Comparison of ENCODE assay signal across 20 cellular contexts in genomic region chr2:71269511-71270090, GRCh38. TPM values are rescaled to one million over a fixed set of nuclear protein-coding genes. Genes with fewer than 3 reads are reported as not detected.
DNase-seq lines count a peak whose midpoint lies in the region; ATAC-seq, FAIRE-seq and TF ChIP-seq lines count a peak whose summit lies in the region.
"Had no signal": no experiment of that assay in that cellular context is flagged by ENCODE, and none has a peak within 500 bp of the region (broad histone marks: within the 10 kb centered on the region; RNA-seq: fewer than 3 reads in every experiment).

No MANE protein-coding gene starts in this region.

- CTCF ChIA-PET in MCF 10A (lab: Yijun Ruan, JAX), result interaction anchor here (0.6 to 1.0 kb wide), 2 partner anchors 30 to 42 kb away, joined by 3 read pairs; no protein-coding TSS in a partner anchor

- no peak overlapping the region for H2AK5ac ChIP-seq in neuronal stem cell (ENCODE audit: low read depth, low read length)

- no TSS peak for BruUV-seq in MCF 10A (replicated peaks; lab: Mats Ljungman, UMichigan)

- DNase-seq in Karpas-422 (peak; percentile 26), kidney (peak; percentile 39), neuronal stem cell (ENCODE audit: low spot score) (no peak), GM19238 (ENCODE audit: insufficient read length, low spot score) (no peak), MCF 10A (ENCODE audit: unreplicated experiment) (no peak), ureter (ENCODE audit: low spot score) (no peak)
- DNase-seq: CD4-positive, alpha-beta T cell; CD8-positive, alpha-beta memory T cell; DMS 273 treated with DMSO at 0.1 percent for 48 hours; DMS79; EL; GDM1; GOT3 had no signal

- H3K9ac ChIP-seq in BLaER1 treated with 17β-estradiol and CSF1 and Interleukin-3, amounts not matched to agents 10 nM and 100 nM, result peak overlapping the region in 1 of 11 experiments; percentile 39; a peak in 1 of 22 replicates
- H3K9ac ChIP-seq in Karpas-422 (ENCODE audit: low read length) (no peak overlapping the region), kidney (ENCODE audit: low read length in 2 of 2) (no peak overlapping the region), neuronal stem cell (ENCODE audit: low read depth, low read length, poor library complexity) (no peak overlapping the region)

- POLR2A ChIA-PET in MCF 10A (lab: Yijun Ruan, JAX), result interaction anchor here (0.8 to 1.0 kb wide), 2 partner anchors 8 kb away, joined by 3 read pairs; no protein-coding TSS in a partner anchor

- no peak for TF ChIP-seq CTCF in kidney (IDR thresholded peaks at IDR 0.05; ENCODE audit: borderline replicate concordance, extremely low read depth, insufficient read depth)
- no peak for TF ChIP-seq CTCF in MCF 10A (IDR thresholded peaks at IDR 0.05; ENCODE audit: unreplicated experiment)

- H3K4me1 Mint-ChIP-seq in MCF 10A (ENCODE audit: insufficient read depth, unreplicated experiment), result no peaks in the 10 kb centered on the region
- H3K4me1 Mint-ChIP-seq: CD14-positive monocyte; CD8-positive, alpha-beta memory T cell had no signal

- no peaks in the 10 kb centered on the region for H3K79me1 ChIP-seq in neuronal stem cell (ENCODE audit: low read depth, low read length)

- H3K27ac ChIP-seq in BLaER1 treated with 17β-estradiol and CSF1 and Interleukin-3, amounts not matched to agents 10 nM and 100 nM, result no peak overlapping the region
- H3K27ac ChIP-seq in Karpas-422 (ENCODE audit: low read length) (no peak overlapping the region), kidney (ENCODE audit: low read depth in 2 of 2, low read length in 2 of 2) (no peak overlapping the region), neuronal stem cell (replicated peaks; ENCODE audit: low read length) (no peak overlapping the region)

- H3K4me1 ChIP-seq in BLaER1 treated with 17β-estradiol and CSF1 and Interleukin-3, amounts not matched to agents 10 nM and 100 nM, result peaks cover 0 to 16% (median 14%) of the 10 kb centered on the region in 10 experiments; a peak in 15 of 20 replicates
- H3K4me1 ChIP-seq in Karpas-422 (ENCODE audit: low read length) (no peaks in the 10 kb centered on the region), kidney (ENCODE audit: control insufficient read depth in 1 of 2, insufficient read depth in 1 of 2, low read depth in 1 of 2, low read length in 2 of 2) (no peaks in the 10 kb centered on the region), neuronal stem cell (ENCODE audit: control insufficient read depth in 2 of 2, insufficient read depth in 1 of 2, low read depth in 1 of 2, low read length in 2 of 2) (no peaks in the 10 kb centered on the region)
- H3K4me1 ChIP-seq: HAP-1 had no signal

- H2BK12ac ChIP-seq in neuronal stem cell (ENCODE audit: low read length), result no peak overlapping the region

- no peaks in the 10 kb centered on the region for H3K27me3 ChIP-seq in BLaER1 treated with 17β-estradiol and CSF1 and Interleukin-3, amounts not matched to agents 10 nM and 100 nM
- H3K27me3 ChIP-seq in Karpas-422 (ENCODE audit: low read length) (no peaks in the 10 kb centered on the region), neuronal stem cell (ENCODE audit: control insufficient read depth in 3 of 3, insufficient read depth in 3 of 3, low read depth in 1 of 3, low read length in 3 of 3) (no peaks in the 10 kb centered on the region)

- peaks cover 39% of the 10 kb centered on the region for H3K27me3 Mint-ChIP-seq in MCF 10A (ENCODE audit: insufficient read depth, unreplicated experiment)

- H3K9me2 ChIP-seq in Karpas-422 (replicated peaks; ENCODE audit: insufficient read depth, low read length), result no peaks in the 10 kb centered on the region

- no peak overlapping the region for H3K4ac ChIP-seq in neuronal stem cell (ENCODE audit: low read length)

- H3K9me3 ChIP-seq in BLaER1 treated with 17β-estradiol and CSF1 and Interleukin-3, amounts not matched to agents 10 nM and 100 nM (replicated peaks in 1 of 11), result peaks cover 0 to 5% (median 0%) of the 10 kb centered on the region in 11 experiments; a peak in 3 of 22 replicates
- H3K9me3 ChIP-seq in Karpas-422 (ENCODE audit: low read length) (no peaks in the 10 kb centered on the region), kidney (ENCODE audit: control insufficient read depth in 1 of 2, low read length in 2 of 2) (no peaks in the 10 kb centered on the region), neuronal stem cell (replicated peaks in 1 of 2; ENCODE audit: control insufficient read depth in 2 of 2, insufficient read depth in 1 of 2, low read depth in 1 of 2, low read length in 2 of 2) (no peaks in the 10 kb centered on the region)
- H3K9me3 ChIP-seq: HAP-1 had no signal

- no peak overlapping the region for H2BK5ac ChIP-seq in neuronal stem cell (ENCODE audit: low read length)

- no peak overlapping the region for H3K23ac ChIP-seq in neuronal stem cell (ENCODE audit: low read depth, low read length, poor library complexity)

- H4K8ac ChIP-seq in neuronal stem cell (ENCODE audit: low read depth, low read length), result no peak overlapping the region

- no peak overlapping the region for H3K18ac ChIP-seq in neuronal stem cell (ENCODE audit: low read length)

- no peak overlapping the region for H3K4me3 Mint-ChIP-seq in MCF 10A (ENCODE audit: unreplicated experiment)
- H3K4me3 Mint-ChIP-seq: CD14-positive monocyte; CD4-positive, alpha-beta T cell; CD8-positive, alpha-beta memory T cell had no signal

- peak overlapping the region in 9 of 11 experiments; percentile 35 to 69 (median 53); a peak in 17 of 22 replicates for H3K4me2 ChIP-seq in BLaER1 treated with 17β-estradiol and CSF1 and Interleukin-3, amounts not matched to agents 10 nM and 100 nM
- no peak overlapping the region for H3K4me2 ChIP-seq in Karpas-422 (ENCODE audit: low read depth, low read length, poor library complexity, severe bottlenecking)
- no peak overlapping the region for H3K4me2 ChIP-seq in neuronal stem cell (ENCODE audit: insufficient read depth, low read length, poor library complexity, severe bottlenecking)

- no peaks in the 10 kb centered on the region for H3K79me2 ChIP-seq in Karpas-422 (ENCODE audit: low read length)

- no peak for FAIRE-seq in kidney (lab: Jason Lieb, UNC)
- FAIRE-seq: D721Med, GM12878, H54 had no signal

- H2BK15ac ChIP-seq in neuronal stem cell (ENCODE audit: low read length), result no peak overlapping the region

- no CpG with 5 or more reads among the region's 9 CpGs for WGBS in neuronal stem cell (ENCODE audit: extremely low coverage in 2 of 2, insufficient read length in 2 of 2, insufficient replicate concordance in 1 of 2), 2 donors

- no peak overlapping the region for H3K27ac Mint-ChIP-seq in MCF 10A (ENCODE audit: low read depth, unreplicated experiment)
- H3K27ac Mint-ChIP-seq: CD14-positive monocyte; CD4-positive, alpha-beta T cell; CD8-positive, alpha-beta memory T cell had no signal

- H3K36me3 ChIP-seq in BLaER1 treated with 17β-estradiol and CSF1 and Interleukin-3, amounts not matched to agents 10 nM and 100 nM, result no peaks in the 10 kb centered on the region
- H3K36me3 ChIP-seq in Karpas-422 (ENCODE audit: insufficient read depth, low read length), result no peaks in the 10 kb centered on the region
- no peaks in the 10 kb centered on the region for H3K36me3 ChIP-seq in kidney (ENCODE audit: control insufficient read depth in 1 of 2, insufficient read depth in 2 of 2, low read length in 2 of 2)
- no peaks in the 10 kb centered on the region for H3K36me3 ChIP-seq in neuronal stem cell (replicated peaks in 1 of 2; ENCODE audit: control insufficient read depth in 2 of 2, insufficient read depth in 2 of 2, low read length in 2 of 2)
- H3K36me3 ChIP-seq: HAP-1 had no signal

- intact Hi-C loops in kidney (cut with DNase I) (no loop called here), MCF 10A (cut with micrococcal nuclease) (no loop called here)

- H3K9me3 Mint-ChIP-seq in MCF 10A (ENCODE audit: unreplicated experiment), result no peaks in the 10 kb centered on the region
- H3K9me3 Mint-ChIP-seq: CD4-positive, alpha-beta T cell had no signal

- no peak overlapping the region for H4K91ac ChIP-seq in neuronal stem cell (ENCODE audit: low read depth, low read length, poor library complexity)

- H3K36me3 Mint-ChIP-seq in MCF 10A (ENCODE audit: insufficient read depth, unreplicated experiment), result no peaks in the 10 kb centered on the region
- H3K36me3 Mint-ChIP-seq: CD14-positive monocyte; CD8-positive, alpha-beta memory T cell had no signal

- no peak overlapping the region for H3K14ac ChIP-seq in neuronal stem cell (ENCODE audit: low read length)

- H2BK120ac ChIP-seq in neuronal stem cell (ENCODE audit: low read depth, low read length), result no peak overlapping the region

- H3K4me3 ChIP-seq in BLaER1 treated with 17β-estradiol and CSF1 and Interleukin-3, amounts not matched to agents 10 nM and 100 nM, result no peak overlapping the region
- H3K4me3 ChIP-seq in Karpas-422 (ENCODE audit: low read length), result no peak overlapping the region
- H3K4me3 ChIP-seq in kidney (ENCODE audit: low read length in 2 of 2), result no peak overlapping the region
- no peak overlapping the region for H3K4me3 ChIP-seq in neuronal stem cell (ENCODE audit: low read length in 2 of 2)
- H3K4me3 ChIP-seq: GM12878, HAP-1 had no signal

- H2AFZ ChIP-seq in Karpas-422 (ENCODE audit: low read length) (no peak overlapping the region), neuronal stem cell (ENCODE audit: low read length) (peak overlapping the region; percentile 18)

- H4K20me1 ChIP-seq in BLaER1 treated with 17β-estradiol and CSF1 and Interleukin-3, amounts not matched to agents 10 nM and 100 nM, result no peaks in the 10 kb centered on the region
- no peaks in the 10 kb centered on the region for H4K20me1 ChIP-seq in Karpas-422 (ENCODE audit: insufficient read depth, low read depth, low read length)

- ATAC-seq in HG02610 (IDR thresholded peaks at IDR 0.05; ENCODE audit: unreplicated experiment), result no peak
- ATAC-seq: GM12878 had no signal

RNA-seq across cellular contexts. Expression of gene PAIP2B, which starts 42.7 kb away (rescaled TPM):
- total RNA-seq in Karpas-422 (2014; rRNA removed; shearing (Covaris generic); ENCODE audit: low replicate concordance), result 2.6 and 5.6 TPM in 2 replicates
- total RNA-seq in kidney (9.3 TPM), MCF 10A (2022) (1.4 and 1.8 TPM in 2 replicates), ureter (11.6 TPM)
- 10.6 TPM for polyA plus RNA-seq in kidney (ENCODE audit: insufficient read depth, low read depth, low replicate concordance)
- polyA plus RNA-seq in neuronal stem cell (2013, experiment 1 of 2), result 8.8 TPM
- 9.1 TPM for polyA plus RNA-seq in neuronal stem cell (2013, experiment 2 of 2)

Comparison
In these comparisons a context has a peak if more than half of its experiments do, and no peak if none do; other contexts are left out.
1. H3K4me2 ChIP-seq: peak in BLaER1 treated with 17β-estradiol and CSF1 and Interleukin-3, amounts not matched to agents 10 nM and 100 nM (9 of 11); none in Karpas-422 (single experiment) and neuronal stem cell (single experiment).
2. DNase-seq: peak in Karpas-422 (single experiment) and kidney (single experiment); none in neuronal stem cell (single experiment), GM19238 (single experiment), MCF 10A (single experiment) and ureter (single experiment).